20 cellular contexts compared by ENCODE assay signal in the genomic region with DNA sequence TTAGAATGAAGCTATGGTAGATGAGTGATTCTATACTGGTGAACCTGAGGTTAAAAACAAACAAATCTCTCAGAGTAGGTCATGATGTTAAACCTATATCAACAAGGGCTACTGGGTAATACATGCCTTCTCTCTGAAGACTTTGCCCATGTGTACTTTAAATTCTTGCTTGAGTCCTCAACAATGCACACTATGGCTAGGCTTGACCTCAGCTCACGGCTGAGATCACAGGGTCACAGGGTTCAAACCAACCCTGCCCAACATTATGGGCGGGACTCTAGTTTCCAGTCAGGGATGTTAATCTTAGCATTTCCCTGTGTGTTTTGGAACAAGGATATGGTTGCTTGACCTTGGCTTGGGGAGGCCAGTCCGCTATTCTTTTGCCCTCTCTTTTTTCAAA. TPM values are rescaled to one million over a fixed set of nuclear protein-coding genes. Genes with fewer than 3 reads are reported as not detected.
DNase-seq lines count a peak whose midpoint lies in the region; ATAC-seq and TF ChIP-seq lines count a peak whose summit lies in the region.
"Had no signal": no experiment of that assay in that cellular context is flagged by ENCODE, and none has a peak within 500 bp of the region (broad histone marks: within the 10 kb centered on the region; RNA-seq: fewer than 3 reads in every experiment).

No MANE protein-coding gene starts in this region.

- no peaks in the 10 kb centered on the region for H4K20me1 ChIP-seq in Loucy (ENCODE audit: insufficient read depth, low read length, poor library complexity, severe bottlenecking)

- no peaks in the 10 kb centered on the region for H3K27me3 Mint-ChIP-seq in T-helper 2 cell treated with Interferon-gamma antibody and Interleukin-4, amounts not matched to agents 5 μg/mL and 100 μg/mL, for 36 hours (ENCODE audit: low read depth)
- H3K27me3 Mint-ChIP-seq in central memory CD8-positive, alpha-beta T cell: no peaks in the 10 kb centered on the region

- no peaks in the 10 kb centered on the region for H3K79me1 ChIP-seq in mesendoderm (ENCODE audit: low read length)

- peaks cover 79% of the 10 kb centered on the region for H3K4me1 Mint-ChIP-seq in T-helper 2 cell treated with Interferon-gamma antibody and Interleukin-4, amounts not matched to agents 5 μg/mL and 100 μg/mL, for 36 hours (ENCODE audit: low read depth)
- H3K4me1 Mint-ChIP-seq in central memory CD8-positive, alpha-beta T cell: peaks cover 81% of the 10 kb centered on the region

- H3K18ac ChIP-seq in mesendoderm (ENCODE audit: low read length): peak overlapping the region; percentile 53

- WGBS in mesendoderm (ENCODE audit: extremely low coverage, insufficient coverage, low lambda C conversion rate): no CpG with 5 or more reads among the region's 3 CpGs

- peaks cover 79% of the 10 kb centered on the region for H3K4me1 ChIP-seq in Loucy (ENCODE audit: insufficient read depth, low read length, poor library complexity, severe bottlenecking)
- peaks cover 12% of the 10 kb centered on the region for H3K4me1 ChIP-seq in mesendoderm (ENCODE audit: control insufficient read depth, low read depth, low read length)
- H3K4me1 ChIP-seq in vagina: no peaks in the 10 kb centered on the region
- H3K4me1 ChIP-seq: pancreas had no signal

- H3K56ac ChIP-seq in mesendoderm (ENCODE audit: low read length): no peak overlapping the region

- H2BK5ac ChIP-seq in mesendoderm (ENCODE audit: low read length): peak overlapping the region; percentile 36

- H3K9ac ChIP-seq in Loucy (ENCODE audit: low read depth, low read length, poor library complexity, severe bottlenecking) (no peak overlapping the region), mesendoderm (ENCODE audit: low read length) (no peak overlapping the region)

- H4K5ac ChIP-seq in mesendoderm (ENCODE audit: low read length): peak overlapping the region; percentile 81

- H2AK5ac ChIP-seq in mesendoderm (ENCODE audit: low read length): no peak overlapping the region

- H3K23ac ChIP-seq in mesendoderm (ENCODE audit: low read length): no peak overlapping the region

- H3K79me2 ChIP-seq in Loucy (ENCODE audit: insufficient read depth, low read length): peaks cover 64% of the 10 kb centered on the region
- no peaks in the 10 kb centered on the region for H3K79me2 ChIP-seq in mesendoderm (ENCODE audit: control insufficient read depth, insufficient read depth, low read length)

- intact Hi-C loops in vagina (cut with DNase I): no loop called here

- H3K4me3 ChIP-seq in Loucy (ENCODE audit: low read length, poor library complexity, severe bottlenecking) (no peak overlapping the region), mesendoderm (ENCODE audit: low read length) (no peak overlapping the region), vagina (no peak overlapping the region)
- H3K4me3 ChIP-seq: cardiac muscle cell, pancreas had no signal

- no peaks in the 10 kb centered on the region for H3K27me3 ChIP-seq in Loucy (ENCODE audit: insufficient read depth, low read length, poor library complexity, severe bottlenecking)
- no peaks in the 10 kb centered on the region for H3K27me3 ChIP-seq in mesendoderm (ENCODE audit: insufficient read depth, low read length, poor library complexity)
- H3K27me3 ChIP-seq in vagina: no peaks in the 10 kb centered on the region
- H3K27me3 ChIP-seq: cardiac muscle cell, pancreas had no signal

- H3K27ac ChIP-seq in mesendoderm (ENCODE audit: low read depth, low read length) (peak overlapping the region; percentile 12), vagina (no peak overlapping the region)
- H3K27ac ChIP-seq: 22Rv1, C4-2B, cardiac muscle cell, pancreas had no signal

- H2AFZ ChIP-seq in Loucy (ENCODE audit: low read length): no peak overlapping the region

- H3K4me2 ChIP-seq in Loucy (ENCODE audit: low read depth, low read length, poor library complexity, severe bottlenecking): peak overlapping the region; percentile 27
- H3K4me2 ChIP-seq in mesendoderm (ENCODE audit: low read length): no peak overlapping the region

- no peak overlapping the region for H2BK15ac ChIP-seq in mesendoderm (replicated peaks; ENCODE audit: low read depth)

- ATAC-seq in central memory CD8-positive, alpha-beta T cell (replicated peaks; ENCODE audit: extremely low read depth, poor library complexity, severe bottlenecking): no peak
- ATAC-seq in HG02571 (IDR thresholded peaks at IDR 0.05; ENCODE audit: unreplicated experiment): no peak
- ATAC-seq: activated CD4-positive, CD25-positive, alpha-beta regulatory T cell treated with anti-CD3 and anti-CD28 coated beads, Interleukin-2, amount 50 U/mL, for 24 hours had no signal

- peaks cover 76% of the 10 kb centered on the region for H3K36me3 Mint-ChIP-seq in T-helper 2 cell treated with Interferon-gamma antibody and Interleukin-4, amounts not matched to agents 5 μg/mL and 100 μg/mL, for 36 hours (ENCODE audit: low read depth)
- peaks cover 45% of the 10 kb centered on the region for H3K36me3 Mint-ChIP-seq in central memory CD8-positive, alpha-beta T cell (ENCODE audit: insufficient read depth)

- peak overlapping the region; percentile 68 for H3K27ac Mint-ChIP-seq in T-helper 2 cell treated with Interferon-gamma antibody and Interleukin-4, amounts not matched to agents 5 μg/mL and 100 μg/mL, for 36 hours
- H3K27ac Mint-ChIP-seq in central memory CD8-positive, alpha-beta T cell (ENCODE audit: low read depth): peak overlapping the region; percentile 69

- H3K9me3 Mint-ChIP-seq in T-helper 2 cell treated with Interferon-gamma antibody and Interleukin-4, amounts not matched to agents 5 μg/mL and 100 μg/mL, for 36 hours: no peaks in the 10 kb centered on the region
- peaks cover under 1% of the 10 kb centered on the region for H3K9me3 Mint-ChIP-seq in central memory CD8-positive, alpha-beta T cell

- H3K36me3 ChIP-seq in Loucy (ENCODE audit: insufficient read depth, low read length) (no peaks in the 10 kb centered on the region), mesendoderm (ENCODE audit: control insufficient read depth, insufficient read depth, low read length) (no peaks in the 10 kb centered on the region), vagina (no peaks in the 10 kb centered on the region)
- H3K36me3 ChIP-seq: cardiac muscle cell, pancreas had no signal

- H3F3A ChIP-seq in Loucy (ENCODE audit: low read depth): peaks cover 14% of the 10 kb centered on the region

- TF ChIP-seq POLR2A in vagina (IDR thresholded peaks at IDR 0.05): no peak

- no peak for DNase-seq in T-helper 2 cell treated with Interferon-gamma antibody and Interleukin-4, amounts not matched to agents 5 μg/mL and 100 μg/mL, for 36 hours (ENCODE audit: low spot score)
- no peak for DNase-seq in T-helper 2 cell
- no peak for DNase-seq in central memory CD8-positive, alpha-beta T cell (ENCODE audit: low spot score in 2 of 2)
- no peak for DNase-seq in mesendoderm
- no peak for DNase-seq in vagina (ENCODE audit: extremely low spot score in 2 of 2)
- no peak for DNase-seq in NCI-H128 (lab: John Stamatoyannopoulos, UW; ENCODE audit: unreplicated experiment)
- DNase-seq: activated gamma-delta T cell; foreskin melanocyte; H7; MV-4-11; NCI-H2107; pancreas; stimulated activated CD4-positive, alpha-beta T cell treated with anti-CD3 and anti-CD28 coated beads, Interleukin-12 subunit alpha, Interleukin-12 subunit beta, amount 100 ng/mL, for 4 hours had no signal

- no peak overlapping the region for H3K4ac ChIP-seq in mesendoderm (ENCODE audit: low read depth, low read length)

- no peak overlapping the region for H4K8ac ChIP-seq in mesendoderm (ENCODE audit: low read depth, low read length)

- H3K4me3 Mint-ChIP-seq in T-helper 2 cell treated with Interferon-gamma antibody and Interleukin-4, amounts not matched to agents 5 μg/mL and 100 μg/mL, for 36 hours: peak overlapping the region; percentile 49
- peak overlapping the region; percentile 78 for H3K4me3 Mint-ChIP-seq in central memory CD8-positive, alpha-beta T cell

- no peak overlapping the region for H2BK120ac ChIP-seq in mesendoderm (ENCODE audit: low read depth, low read length)

- no peaks in the 10 kb centered on the region for H3K9me3 ChIP-seq in Loucy (ENCODE audit: insufficient read depth, low read depth, low read length)
- no peaks in the 10 kb centered on the region for H3K9me3 ChIP-seq in vagina
- H3K9me3 ChIP-seq: pancreas had no signal

- H3K9me2 ChIP-seq in Loucy (replicated peaks; ENCODE audit: low read depth, low read length): no peaks in the 10 kb centered on the region

- TF ChIP-seq CTCF in Loucy (conservative IDR thresholded peaks at IDR 0.05; ENCODE audit: low read length): no peak
- no peak for TF ChIP-seq CTCF in vagina (IDR thresholded peaks at IDR 0.05)

RNA-seq across cellular contexts. Expression of a gene that starts 7.7 kb away (rescaled TPM):
- polyA plus RNA-seq in mesendoderm (2013, experiment 1 of 2): not detected
- not detected for polyA plus RNA-seq in mesendoderm (2013, experiment 2 of 2)
- total RNA-seq in vagina: 2.7 TPM
- total RNA-seq: cardiac muscle cell, H7, RPMI7951 had no signal
- polyA plus RNA-seq: cardiac muscle cell had no signal
